In genomic region chrX:70289168-70289792, GRCh38 we compare ENCODE assay signal across 8 cellular contexts. TPM values are rescaled to one million over a fixed set of nuclear protein-coding genes. Genes with fewer than 3 reads are reported as not detected.
DNase-seq lines count a peak whose midpoint lies in the region; ATAC-seq, FAIRE-seq and TF ChIP-seq lines count a peak whose summit lies in the region.

No MANE protein-coding gene starts in this region.

- no peak for TF ChIP-seq POLR2A in heart left ventricle (IDR thresholded peaks at IDR 0.05)

- H3K27ac Mint-ChIP-seq in activated naive CD4-positive, alpha-beta T cell treated with anti-CD3 and anti-CD28 coated beads, Interleukin-2, amount 50 U/mL, for 72 hours = peak overlapping the region; percentile 93 to 95

- peaks cover 0 to 18% (median 6%) of the 10 kb centered on the region in 12 donors for H3K4me1 ChIP-seq in heart left ventricle
- H3K4me1 ChIP-seq in kidney (ENCODE audit: control insufficient read depth in 1 of 2, insufficient read depth in 1 of 2, low read depth in 1 of 2, low read length in 2 of 2) = peaks cover 5 to 6% of the 10 kb centered on the region in 2 donors
- no peaks in the 10 kb centered on the region for H3K4me1 ChIP-seq in thymus (ENCODE audit: control insufficient read depth, insufficient read depth, low read length)

- H3K36me3 Mint-ChIP-seq in activated naive CD4-positive, alpha-beta T cell treated with anti-CD3 and anti-CD28 coated beads, Interleukin-2, amount 50 U/mL, for 72 hours = peaks cover 6 to 7% of the 10 kb centered on the region in 2 donors

- ATAC-seq in heart left ventricle (no peak), left ventricle myocardium superior (no peak), HG03095 (IDR thresholded peaks at IDR 0.05; ENCODE audit: unreplicated experiment) (no peak)
- no peak for ATAC-seq in activated naive CD4-positive, alpha-beta T cell treated with anti-CD3 and anti-CD28 coated beads, Interleukin-2, amount 50 U/mL, for 72 hours

- H3K4me3 ChIP-seq in heart left ventricle = peak overlapping the region; percentile 29 to 86 (median 59)
- peak overlapping the region; percentile 79 to 80 for H3K4me3 ChIP-seq in kidney (ENCODE audit: low read length in 2 of 2)
- peak overlapping the region; percentile 60 for H3K4me3 ChIP-seq in thymus (ENCODE audit: low read length)

- H3K27me3 ChIP-seq in heart left ventricle = peaks cover 0 to 4% (median 0%) of the 10 kb centered on the region in 9 donors
- H3K27me3 ChIP-seq in thymus (ENCODE audit: control insufficient read depth, insufficient read depth) = no peaks in the 10 kb centered on the region

- TF ChIP-seq CTCF in heart left ventricle (IDR thresholded peaks at IDR 0.05) (no peak), kidney (IDR thresholded peaks at IDR 0.05; ENCODE audit: borderline replicate concordance, extremely low read depth, insufficient read depth) (no peak)

- peaks cover 0 to 32% (median 8%) of the 10 kb centered on the region in 9 donors for H3K36me3 ChIP-seq in heart left ventricle
- no peaks in the 10 kb centered on the region for H3K36me3 ChIP-seq in kidney (ENCODE audit: control insufficient read depth in 1 of 2, insufficient read depth in 2 of 2, low read length in 2 of 2)
- H3K36me3 ChIP-seq in thymus (ENCODE audit: control insufficient read depth, insufficient read depth) = peaks cover 7% of the 10 kb centered on the region

- intact Hi-C loops in heart left ventricle (cut with DNase I) = loop anchor here in 3 of 10 donors (5.0 to 10.0 kb wide), 4 partner anchors 136 to 154 kb away; partner anchors contain the start of genes GDPD2 (in 1 of the 3) and IGBP1 (in 1 of the 3)
- intact Hi-C loops in left ventricle myocardium superior (cut with micrococcal nuclease) = no loop called here
- intact Hi-C loops in kidney (cut with DNase I) = no loop called here

- H3K9ac ChIP-seq in kidney (ENCODE audit: low read length in 2 of 2) = peak overlapping the region; percentile 24 to 61

- no peaks in the 10 kb centered on the region for H3K9me3 Mint-ChIP-seq in activated naive CD4-positive, alpha-beta T cell treated with anti-CD3 and anti-CD28 coated beads, Interleukin-2, amount 50 U/mL, for 72 hours

- H3K9me3 ChIP-seq in heart left ventricle (no peaks in the 10 kb centered on the region), kidney (ENCODE audit: control insufficient read depth in 1 of 2, low read length in 2 of 2) (no peaks in the 10 kb centered on the region), thymus (ENCODE audit: control insufficient read depth) (no peaks in the 10 kb centered on the region)

- no peak for DNase-seq in heart left ventricle
- no peak for DNase-seq in left ventricle myocardium superior
- no peak for DNase-seq in activated naive CD4-positive, alpha-beta T cell treated with anti-CD3 and anti-CD28 coated beads, Interleukin-2, amount 50 U/mL, for 72 hours (ENCODE audit: low spot score in 2 of 2)
- DNase-seq in kidney = no peak
- no peak for DNase-seq in cortex of kidney (lab: John Stamatoyannopoulos, UW)
- no peak for DNase-seq in KG1 (lab: John Stamatoyannopoulos, UW)

- 26 to 54% (median 35%) methylated on average over 11 of the region's 11 CpGs for WGBS in heart left ventricle, 4 donors
- WGBS in thymus = 34% methylated on average over 11 of the region's 11 CpGs

- FAIRE-seq in kidney (lab: Jason Lieb, UNC) = no peak

- H3K27ac ChIP-seq in heart left ventricle = peak overlapping the region in 11 of 12 donors; percentile 48 to 83 (median 69)
- no peak overlapping the region for H3K27ac ChIP-seq in kidney (ENCODE audit: low read depth in 2 of 2, low read length in 2 of 2)
- peak overlapping the region; percentile 82 for H3K27ac ChIP-seq in thymus (ENCODE audit: low read depth)

RNA-seq across cellular contexts. Expression of gene PDZD11, which starts 0.4 kb away (rescaled TPM):
- total RNA-seq in heart left ventricle = 10 to 100 TPM; 27.1 to 51.4 (median 36.7) TPM
- polyA plus RNA-seq in heart left ventricle = 10 to 100 TPM; 39.1 to 57.3 TPM
- 33.7 TPM for total RNA-seq in left ventricle myocardium superior
- total RNA-seq in activated naive CD4-positive, alpha-beta T cell treated with anti-CD3 and anti-CD28 coated beads, Interleukin-2, amount 50 U/mL, for 72 hours = 10 to 100 TPM; 22.3 to 41.1 TPM
- total RNA-seq in kidney = 31.3 TPM
- polyA plus RNA-seq in kidney (ENCODE audit: insufficient read depth, low read depth, low replicate concordance) = 74.6 TPM
- 54.6 TPM for polyA plus RNA-seq in thymus

RNA-seq across cellular contexts. Expression of gene KIF4A, which starts 0.6 kb away (rescaled TPM):
- total RNA-seq in heart left ventricle (1 to 10 TPM in 1 of 9 donors, under 1 TPM in 7, not detected in 1; 0.06 to 4.1 (median 0.25) TPM), left ventricle myocardium superior (0.40 TPM), kidney (0.35 TPM)
- polyA plus RNA-seq in heart left ventricle (under 1 TPM in 1 of 2 donors, not detected in 1; 0.04 TPM), kidney (ENCODE audit: insufficient read depth, low read depth, low replicate concordance) (0.13 TPM), thymus (1.4 TPM)
- total RNA-seq in activated naive CD4-positive, alpha-beta T cell treated with anti-CD3 and anti-CD28 coated beads, Interleukin-2, amount 50 U/mL, for 72 hours = 10 to 100 TPM; 28.0 to 38.0 TPM

RNA-seq across cellular contexts. Expression of gene RAB41, which starts 7.3 kb away (rescaled TPM):
- total RNA-seq in heart left ventricle (not detected), left ventricle myocardium superior (not detected), kidney (not detected)
- polyA plus RNA-seq in heart left ventricle (not detected), kidney (ENCODE audit: insufficient read depth, low read depth, low replicate concordance) (not detected), thymus (0.09 TPM)
- not detected for total RNA-seq in activated naive CD4-positive, alpha-beta T cell treated with anti-CD3 and anti-CD28 coated beads, Interleukin-2, amount 50 U/mL, for 72 hours

RNA-seq across cellular contexts. Expression of gene ARR3, which starts 21.1 kb away (rescaled TPM):
- total RNA-seq in heart left ventricle (not detected), left ventricle myocardium superior (not detected), kidney (not detected)
- polyA plus RNA-seq in heart left ventricle (not detected), kidney (ENCODE audit: insufficient read depth, low read depth, low replicate concordance) (not detected), thymus (0.02 TPM)
- not detected for total RNA-seq in activated naive CD4-positive, alpha-beta T cell treated with anti-CD3 and anti-CD28 coated beads, Interleukin-2, amount 50 U/mL, for 72 hours

RNA-seq across cellular contexts. Expression of gene P2RY4, which starts 29.3 kb away (rescaled TPM):
- total RNA-seq in heart left ventricle (under 1 TPM in 4 of 9 donors, not detected in 5; 0.12 to 0.24 (median 0.20) TPM), left ventricle myocardium superior (not detected), kidney (0.31 TPM)
- polyA plus RNA-seq in heart left ventricle (under 1 TPM in 1 of 2 donors, not detected in 1; 0.10 TPM), kidney (ENCODE audit: insufficient read depth, low read depth, low replicate concordance) (not detected), thymus (0.02 TPM)
- total RNA-seq in activated naive CD4-positive, alpha-beta T cell treated with anti-CD3 and anti-CD28 coated beads, Interleukin-2, amount 50 U/mL, for 72 hours = under 1 TPM; 0.14 to 0.31 TPM

Comparison
In these comparisons a context has a peak if more than half of its experiments do, and no peak if none do; other contexts are left out.
1. H3K27ac ChIP-seq: peak in heart left ventricle (11 of 12) and thymus (single experiment); none in kidney (0 of 2).
2. RNA of gene KIF4A, which starts 0.6 kb away (total RNA-seq): 28.0 to 38.0 TPM in activated naive CD4-positive, alpha-beta T cell treated with anti-CD3 and anti-CD28 coated beads, Interleukin-2, amount 50 U/mL, for 72 hours; 0.40 TPM in left ventricle myocardium superior (single experiment), 0.35 TPM in kidney (single experiment) and 0.06 to 4.1 TPM in heart left ventricle; every median in the first group is over 4 times any median in the second.
3. Peak in every context shown above with its lines, with median percentiles within 50 percentile points of each other: H3K4me3 ChIP-seq.